Comparison of ENCODE assay signal across 18 cellular contexts in genomic region chr7:12146813-12147212, GRCh38.
"Had no signal": no experiment of that assay in that cellular context is flagged by ENCODE, and none has a peak within 500 bp of the region (broad histone marks: within the 10 kb centered on the region; RNA-seq: fewer than 3 reads in every experiment).

No MANE protein-coding gene starts in this region.

- H3K27ac ChIP-seq: cardiac muscle cell, prostate gland, right atrium auricular region, tibial artery had no signal

- ATAC-seq: activated CD8-positive, alpha-beta T cell treated with anti-CD3 and anti-CD28 coated beads for 36 hours; activated T-helper 17 cell treated with anti-CD3 and anti-CD28 coated beads, Interleukin-2, amount 50 U/mL, for 72 hours; left ventricle myocardium superior; mucosa of descending colon; stimulated activated naive CD8-positive, alpha-beta T cell treated with anti-CD3 and anti-CD28 coated beads, Interleukin-15, Interleukin-2, amounts not matched to agents 100 U/mL and 50 U/mL, for 24 hours had no signal

- H3K4me3 ChIP-seq: cardiac muscle cell, mucosa of descending colon, prostate gland, right atrium auricular region, tibial artery had no signal

- H3K27me3 ChIP-seq: cardiac muscle cell, right atrium auricular region, tibial artery had no signal

- H3K36me3 ChIP-seq: cardiac muscle cell, prostate gland, right atrium auricular region, tibial artery had no signal

- H3K4me1 ChIP-seq: prostate gland, right atrium auricular region, tibial artery had no signal

- H3K9me3 ChIP-seq: mucosa of descending colon, prostate gland, right atrium auricular region, tibial artery had no signal

- DNase-seq: activated CD4-positive, alpha-beta T cell treated with anti-CD3 and anti-CD28 coated beads, Interleukin-2, amount 10 ng/mL, durations not matched to agents 24 days and 14 days; activated CD8-positive, alpha-beta T cell treated with anti-CD3 and anti-CD28 coated beads for 36 hours; activated naive CD4-positive, alpha-beta T cell; activated naive CD8-positive, alpha-beta T cell treated with anti-CD3 and anti-CD28 coated beads for 36 hours; activated T-cell treated with anti-CD3 and anti-CD28 coated beads, Interleukin-2, amount 50 U/mL, for 1 hour; amniotic stem cell; kidney glomerular epithelial cell; left ventricle myocardium superior; mucosa of descending colon; naive B cell; stimulated activated CD4-positive, alpha-beta T cell treated with anti-CD3 and anti-CD28 coated beads, Interleukin-2, amount 100 ng/mL, for 24 hours; stimulated activated naive CD8-positive, alpha-beta T cell treated with anti-CD3 and anti-CD28 coated beads, Interleukin-15, Interleukin-2, amounts not matched to agents 100 U/mL and 50 U/mL, for 24 hours; substantia nigra; tibial artery had no signal
